Comparison of ENCODE assay signal across 8 cellular contexts in genomic region chr1:1399187-1399869, GRCh38. TPM values are rescaled to one million over a fixed set of nuclear protein-coding genes. Genes with fewer than 3 reads are reported as not detected.
A peak's percentile ranks its signal among the peaks of the same experiment; 100 is the strongest.
DNase-seq lines count a peak whose midpoint lies in the region; ATAC-seq and TF ChIP-seq lines count a peak whose summit lies in the region.

TSS of gene CCNL2 (minus strand) at chr1:1399335. CDS start at chr1:1399306, 29 bp downstream.

- peak within 1 kb of the TSS; percentile 96 for H3K4me3 Mint-ChIP-seq in activated T-cell treated with anti-CD3 and anti-CD28 coated beads, Interleukin-2, amount 50 U/mL, for 24 hours

- H3K4me3 ChIP-seq in PC-9 (peak within 1 kb of the TSS; percentile 80), esophagus (ENCODE audit: low read depth in 1 of 2, low read length in 2 of 2) (peak within 1 kb of the TSS; percentile 97 to 99), muscle layer of colon (ENCODE audit: low read depth in 1 of 2, low read length in 2 of 2) (peak within 1 kb of the TSS; percentile 84 to 93)

- POLR2A ChIA-PET in PC-9 (lab: Charles Lee; ENCODE audit: unreplicated experiment): interaction anchor here (0.7 to 1.0 kb wide), 3 partner anchors 24 to 325 kb away, joined by 4 to 5 read pairs (median 4); partner anchors contain the start of genes AURKAIP1 and CDK11A

- H3K36me3 Mint-ChIP-seq in activated T-cell treated with anti-CD3 and anti-CD28 coated beads, Interleukin-2, amount 50 U/mL, for 24 hours (ENCODE audit: low read depth): peaks cover 90% of the 10 kb centered on the region

- H3K4me1 Mint-ChIP-seq in activated T-cell treated with anti-CD3 and anti-CD28 coated beads, Interleukin-2, amount 50 U/mL, for 24 hours (ENCODE audit: low read depth): peaks cover 58% of the 10 kb centered on the region

- H3K9me3 ChIP-seq in PC-9 (ENCODE audit: insufficient read depth, low read depth): no peaks in the 10 kb centered on the region
- no peaks in the 10 kb centered on the region for H3K9me3 ChIP-seq in esophagus (ENCODE audit: control insufficient read depth in 2 of 2, insufficient read depth in 1 of 2, low read depth in 1 of 2, low read length in 1 of 2)
- no peaks in the 10 kb centered on the region for H3K9me3 ChIP-seq in muscle layer of colon (ENCODE audit: low read length)

- peak within 1 kb of the TSS; percentile 87 for H2AFZ ChIP-seq in PC-9

- H3K4me1 ChIP-seq in PC-9 (replicated peaks; ENCODE audit: insufficient read depth) (peaks cover 25% of the 10 kb centered on the region), esophagus (ENCODE audit: control insufficient read depth in 2 of 2, insufficient read depth in 2 of 2, low read length in 1 of 2) (peaks cover 0 to 21% of the 10 kb centered on the region in 2 donors), muscle layer of colon (ENCODE audit: insufficient read depth, low read length) (peaks cover 25% of the 10 kb centered on the region)

- H3K36me3 ChIP-seq in PC-9 (ENCODE audit: low read depth) (peaks cover 29% of the 10 kb centered on the region), esophagus (ENCODE audit: control insufficient read depth in 2 of 2, insufficient read depth in 2 of 2, low read length in 1 of 2) (peaks cover 8 to 37% of the 10 kb centered on the region in 2 donors), muscle layer of colon (ENCODE audit: insufficient read depth, low read length) (peaks cover 50% of the 10 kb centered on the region)

- no peaks in the 10 kb centered on the region for H3K27me3 Mint-ChIP-seq in activated T-cell treated with anti-CD3 and anti-CD28 coated beads, Interleukin-2, amount 50 U/mL, for 24 hours

- intact Hi-C loops in PC-9 (cut with micrococcal nuclease; ENCODE audit: unreplicated experiment): loop anchor here (2.0 kb wide), 1 partner anchor 71 kb away; the partner anchor contains the start of gene ATAD3B

- DNase-seq in DMS53 treated with DMSO at 0.1 percent for 48 hours (lab: John Stamatoyannopoulos, UW; ENCODE audit: unreplicated experiment) (peak; percentile 94), KBM-7 (peak; percentile 99), PC-9 (peak; percentile 90 to 98)
- peak; percentile 99 for DNase-seq in activated T-cell treated with anti-CD3 and anti-CD28 coated beads, Interleukin-2, amount 50 U/mL, for 24 hours
- peak; percentile 97 for DNase-seq in stimulated activated CD8-positive, alpha-beta memory T cell treated with anti-CD3 and anti-CD28 coated beads, Interleukin-7, amount 100 ng/mL, for 24 hours (ENCODE audit: low read depth)

- H3K27ac ChIP-seq in PC-9: peak within 1 kb of the TSS; percentile 36
- H3K27ac ChIP-seq in esophagus (ENCODE audit: low read depth in 2 of 2, low read length in 1 of 2): peak within 1 kb of the TSS; percentile 88 to 92
- H3K27ac ChIP-seq in muscle layer of colon (ENCODE audit: low read depth, low read length): peak within 1 kb of the TSS; percentile 50

- peaks cover 9% of the 10 kb centered on the region for H4K20me1 ChIP-seq in PC-9 (ENCODE audit: insufficient read depth)

- H3K9me2 ChIP-seq in PC-9 (ENCODE audit: insufficient read depth): no peaks in the 10 kb centered on the region

- H3K4me2 ChIP-seq in PC-9: peak within 1 kb of the TSS; percentile 94

- peak within 1 kb of the TSS; percentile 95 for H3K27ac Mint-ChIP-seq in activated T-cell treated with anti-CD3 and anti-CD28 coated beads, Interleukin-2, amount 50 U/mL, for 24 hours

- peak; percentile 33; the same call in 1 of the 2 replicates for TF ChIP-seq CTCF in PC-9 (conservative IDR thresholded peaks at IDR 0.05)

- in situ Hi-C loops in KBM-7 (cut with MboI; ENCODE audit: low pct_unique_long_range_greater_than_20kb, low sequenced_read_pairs): no loop called here

- H3K79me2 ChIP-seq in PC-9 (ENCODE audit: low read depth): peaks cover 67% of the 10 kb centered on the region

- H3K27me3 ChIP-seq in PC-9 (ENCODE audit: insufficient read depth, low read depth) (no peaks in the 10 kb centered on the region), esophagus (ENCODE audit: control insufficient read depth in 1 of 2, insufficient read depth in 2 of 2, low read length in 2 of 2) (no peaks in the 10 kb centered on the region), muscle layer of colon (ENCODE audit: control insufficient read depth in 1 of 2, insufficient read depth in 2 of 2, low read length in 2 of 2) (no peaks in the 10 kb centered on the region)

- peaks cover 50% of the 10 kb centered on the region for H3F3A ChIP-seq in PC-9 (ENCODE audit: insufficient read depth, low read depth)

- WGBS in esophagus, 2 donors: 0 to 1% methylated on average over 72 to 86 of the region's 86 CpGs

- peak; percentile 88 for ATAC-seq in GM21717 (IDR thresholded peaks at IDR 0.05; ENCODE audit: unreplicated experiment)

- no peaks in the 10 kb centered on the region for H3K9me3 Mint-ChIP-seq in activated T-cell treated with anti-CD3 and anti-CD28 coated beads, Interleukin-2, amount 50 U/mL, for 24 hours

- CTCF ChIA-PET in PC-9 (lab: Charles Lee): interaction anchor here (0.8 kb wide), 1 partner anchor 33 kb away, joined by 3 read pairs; no protein-coding TSS in a partner anchor

- H3K9ac ChIP-seq in muscle layer of colon (ENCODE audit: low read length): peak within 1 kb of the TSS; percentile 87

- BruUV-seq in PC-9 (replicated peaks; lab: Mats Ljungman, UMichigan): no TSS peak

RNA-seq across cellular contexts. Expression of gene CCNL2, which starts in this region (rescaled TPM):
- 162 and 183 TPM in 2 replicates for total RNA-seq in PC-9 (2021)
- polyA plus RNA-seq in esophagus: 100 to 1,000 TPM in 1 of 2 donors, 10 to 100 TPM in 1; 97.9 to 210 TPM

Comparison
In these comparisons a context has a peak if more than half of its experiments do, and no peak if none do; other contexts are left out.
1. Peak in every context shown above with its lines: DNase-seq, ATAC-seq, H3K4me3 ChIP-seq and H3K27ac ChIP-seq.
2. H3K27ac ChIP-seq: peak in every context shown above with its lines; median percentile 90 in esophagus; 50 in muscle layer of colon; 36 in PC-9.